27 cellular contexts compared by ENCODE assay signal in the genomic region with DNA sequence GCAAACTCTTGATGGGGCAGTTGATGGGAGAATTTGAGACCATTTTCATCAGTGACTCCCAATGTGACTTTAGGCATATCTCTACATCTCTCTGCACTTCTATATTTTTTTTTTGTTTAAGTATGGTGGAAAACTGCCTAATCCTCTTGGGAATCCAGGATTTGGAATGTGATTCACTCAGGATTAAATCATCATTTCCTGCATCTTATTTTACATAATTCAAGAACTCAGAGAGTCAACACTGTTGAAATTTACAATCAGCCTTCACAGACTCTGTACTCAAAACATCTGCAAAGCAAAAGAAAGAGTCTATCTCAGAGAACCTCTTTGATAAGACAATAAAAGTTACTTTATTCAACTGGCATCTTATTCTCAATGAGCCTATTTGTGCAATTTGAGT.
"Had no signal": no experiment of that assay in that cellular context is flagged by ENCODE, and none has a peak within 500 bp of the region (broad histone marks: within the 10 kb centered on the region; RNA-seq: fewer than 3 reads in every experiment).

No MANE protein-coding gene starts in this region.

- H3K4me3 Mint-ChIP-seq: activated B cell treated with CpG ODN at 0.5 μM for 24 hours; activated CD4-positive, alpha-beta memory T cell treated with anti-CD3 and anti-CD28 coated beads, Interleukin-2, amount 10 ng/mL, durations not matched to agents 7 days and 5 days; activated CD4-positive, alpha-beta T cell treated with anti-CD3 and anti-CD28 coated beads for 36 hours; activated naive CD4-positive, alpha-beta T cell treated with anti-CD3 and anti-CD28 coated beads, Interleukin-2, amount 10 ng/mL, durations not matched to agents 7 days and 5 days; activated naive CD8-positive, alpha-beta T cell treated with anti-CD3 and anti-CD28 coated beads for 36 hours; activated T-helper 17 cell treated with anti-CD3 and anti-CD28 coated beads, Interleukin-2, amount 50 U/mL, for 72 hours; T-helper 1 cell treated with Interleukin-12 subunit alpha and Interleukin-12 subunit beta and Interleukin-4 antibody, amounts not matched to agents 30 μg/mL and 1 μg/mL, for 36 hours had no signal

- H3K27ac ChIP-seq: Peyer's patch, RWPE1, SJSA1 had no signal

- H3K4me3 ChIP-seq: MG63, Peyer's patch, SJSA1 had no signal

- H3K27me3 ChIP-seq: MG63, Peyer's patch, SJSA1 had no signal

- H3K27me3 Mint-ChIP-seq: activated B cell treated with CpG ODN at 0.5 μM for 24 hours; activated CD4-positive, alpha-beta memory T cell treated with anti-CD3 and anti-CD28 coated beads, Interleukin-2, amount 10 ng/mL, durations not matched to agents 7 days and 5 days; activated CD4-positive, alpha-beta T cell treated with anti-CD3 and anti-CD28 coated beads for 36 hours; activated naive CD4-positive, alpha-beta T cell treated with anti-CD3 and anti-CD28 coated beads, Interleukin-2, amount 10 ng/mL, durations not matched to agents 7 days and 5 days; activated naive CD8-positive, alpha-beta T cell treated with anti-CD3 and anti-CD28 coated beads for 36 hours; activated T-helper 17 cell treated with anti-CD3 and anti-CD28 coated beads, Interleukin-2, amount 50 U/mL, for 72 hours had no signal

- H3K27ac Mint-ChIP-seq: activated B cell treated with CpG ODN at 0.5 μM for 24 hours; activated CD4-positive, alpha-beta memory T cell treated with anti-CD3 and anti-CD28 coated beads, Interleukin-2, amount 10 ng/mL, durations not matched to agents 7 days and 5 days; activated CD4-positive, alpha-beta T cell treated with anti-CD3 and anti-CD28 coated beads for 36 hours; activated naive CD4-positive, alpha-beta T cell treated with anti-CD3 and anti-CD28 coated beads, Interleukin-2, amount 10 ng/mL, durations not matched to agents 7 days and 5 days; activated naive CD8-positive, alpha-beta T cell treated with anti-CD3 and anti-CD28 coated beads for 36 hours; activated T-helper 17 cell treated with anti-CD3 and anti-CD28 coated beads, Interleukin-2, amount 50 U/mL, for 72 hours; T-helper 1 cell treated with Interleukin-12 subunit alpha and Interleukin-12 subunit beta and Interleukin-4 antibody, amounts not matched to agents 30 μg/mL and 1 μg/mL, for 36 hours had no signal

- H3K9me3 ChIP-seq: Peyer's patch, SJSA1 had no signal

- H3K36me3 Mint-ChIP-seq: activated naive CD4-positive, alpha-beta T cell treated with anti-CD3 and anti-CD28 coated beads, Interleukin-2, amount 10 ng/mL, durations not matched to agents 7 days and 5 days; activated naive CD8-positive, alpha-beta T cell treated with anti-CD3 and anti-CD28 coated beads for 36 hours had no signal

- DNase-seq: activated B cell treated with CpG ODN at 0.5 μM for 24 hours; activated CD4-positive, alpha-beta memory T cell treated with anti-CD3 and anti-CD28 coated beads, Interleukin-2, amount 10 ng/mL, durations not matched to agents 7 days and 5 days; activated CD4-positive, alpha-beta T cell treated with anti-CD3 and anti-CD28 coated beads for 36 hours; activated CD4-positive, alpha-beta T cell treated with anti-CD3 and anti-CD28 coated beads, Interleukin-2, amount 50 U/mL, for 1 hour; activated gamma-delta T cell; activated naive CD4-positive, alpha-beta T cell treated with anti-CD3 and anti-CD28 coated beads, Interleukin-2, amount 10 ng/mL, durations not matched to agents 7 days and 5 days; activated naive CD8-positive, alpha-beta T cell treated with anti-CD3 and anti-CD28 coated beads for 36 hours; activated T-cell treated with anti-CD3 and anti-CD28 coated beads for 4 hours; activated T-cell treated with anti-CD3 and anti-CD28 coated beads, Interleukin-2, amount 50 U/mL, for 48 hours; cerebellar nuclear complex; MG63; MV-4-11; NCI-H1092 treated with DMSO at 0.1 percent for 48 hours; NCI-H1417 treated with DMSO at 0.1 percent for 48 hours; NCI-H1694; NCI-H2029; NCI-H345; NCI-H510A treated with DMSO at 0.1 percent for 48 hours; NCI-H69; NK-92 treated with Interleukin-12 subunit alpha and Interleukin-12 subunit beta, amount 100 ng/mL, for 24 hours; OCI-M1; Peyer's patch; SHP77 had no signal

- H3K36me3 ChIP-seq: MG63, Peyer's patch, SJSA1 had no signal

- H3K4me1 Mint-ChIP-seq: activated B cell treated with CpG ODN at 0.5 μM for 24 hours; activated CD4-positive, alpha-beta memory T cell treated with anti-CD3 and anti-CD28 coated beads, Interleukin-2, amount 10 ng/mL, durations not matched to agents 7 days and 5 days; activated CD4-positive, alpha-beta T cell treated with anti-CD3 and anti-CD28 coated beads for 36 hours; activated naive CD4-positive, alpha-beta T cell treated with anti-CD3 and anti-CD28 coated beads, Interleukin-2, amount 10 ng/mL, durations not matched to agents 7 days and 5 days; activated naive CD8-positive, alpha-beta T cell treated with anti-CD3 and anti-CD28 coated beads for 36 hours; activated T-helper 17 cell treated with anti-CD3 and anti-CD28 coated beads, Interleukin-2, amount 50 U/mL, for 72 hours had no signal

- H3K4me1 ChIP-seq: Peyer's patch, SJSA1 had no signal

- H3K9me3 Mint-ChIP-seq: activated T-helper 17 cell treated with anti-CD3 and anti-CD28 coated beads, Interleukin-2, amount 50 U/mL, for 72 hours had no signal
